In the genomic region with DNA sequence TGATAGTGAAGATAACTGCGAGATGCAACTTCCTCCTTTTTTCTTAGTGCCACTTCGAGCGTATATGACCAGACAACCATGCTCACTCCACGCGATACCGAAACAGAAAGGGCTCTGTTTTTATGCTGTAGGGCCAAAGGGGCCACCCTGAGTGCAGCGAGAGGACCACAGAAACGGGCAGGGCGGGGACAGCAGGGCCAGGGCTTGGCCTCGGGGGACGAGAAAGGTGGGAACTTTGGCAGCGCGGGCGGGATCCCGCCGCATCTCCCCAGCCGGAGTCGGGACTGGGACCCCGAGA, we compare ENCODE assay signal across 8 cellular contexts. TPM values are rescaled to one million over a fixed set of nuclear protein-coding genes. Genes with fewer than 3 reads are reported as not detected.
DNase-seq lines count a peak whose midpoint lies in the region; ATAC-seq, FAIRE-seq and TF ChIP-seq lines count a peak whose summit lies in the region.

No MANE protein-coding gene starts in this region.

- no peaks in the 10 kb centered on the region for H3K9me3 ChIP-seq in Panc1 (ENCODE audit: control insufficient read depth, insufficient read depth, low read depth, low read length)
- H3K9me3 ChIP-seq in tibial artery = no peaks in the 10 kb centered on the region

- peak overlapping the region; percentile 94 for H3K4me3 Mint-ChIP-seq in nephron progenitor cell

- peaks cover 44% of the 10 kb centered on the region for H3K27me3 Mint-ChIP-seq in nephron progenitor cell (ENCODE audit: low read depth, poor library complexity)

- H3K27ac Mint-ChIP-seq in nephron progenitor cell = no peak overlapping the region

- H3K4me1 ChIP-seq in Panc1 (ENCODE audit: control insufficient read depth, insufficient read depth, low read length) = peaks cover 7% of the 10 kb centered on the region
- H3K4me1 ChIP-seq in tibial artery = peaks cover 0 to 27% (median 3%) of the 10 kb centered on the region in 4 donors

- TF ChIP-seq CTCF in AG10803 (conservative IDR thresholded peaks at IDR 0.05; ENCODE audit: low read length) (no peak), Panc1 (IDR thresholded peaks at IDR 0.05) (no peak), fibroblast of mammary gland (conservative IDR thresholded peaks at IDR 0.05; ENCODE audit: control insufficient read depth, insufficient read depth, low read depth, low read length) (no peak), nephron progenitor cell (IDR thresholded peaks at IDR 0.05) (no peak), tibial artery (IDR thresholded peaks at IDR 0.05) (no peak)

- peaks cover 25% of the 10 kb centered on the region for H3K4me1 Mint-ChIP-seq in nephron progenitor cell

- H3K27me3 ChIP-seq in Panc1 (ENCODE audit: control insufficient read depth, insufficient read depth, low read length) (peaks cover 27% of the 10 kb centered on the region), tibial artery (no peaks in the 10 kb centered on the region)

- ATAC-seq in HG03342 (IDR thresholded peaks at IDR 0.05; ENCODE audit: unreplicated experiment) (peak; percentile 73), Panc1 (peak; percentile 78)

- POLR2A ChIA-PET in Panc1 (lab: Charles Lee) = interaction anchor here (0.6 kb wide), 1 partner anchor 1370 kb away, joined by 7 read pairs; no protein-coding TSS in a partner anchor

- BruUV-seq in Panc1 (replicated peaks; lab: Mats Ljungman, UMichigan) = no TSS peak

- H3K4me3 ChIP-seq in AG10803 (ENCODE audit: low read length) (peak overlapping the region; percentile 91), Panc1 (ENCODE audit: low read depth in 2 of 2, low read length in 2 of 2) (peak overlapping the region; percentile 77 to 97), fibroblast of mammary gland (ENCODE audit: control insufficient read depth, low read depth, low read length) (peak overlapping the region; percentile 86), tibial artery (peak overlapping the region; percentile 78 to 86)

- CTCF ChIA-PET in Panc1 (lab: Charles Lee) = interaction anchor here (0.6 to 0.7 kb wide), 3 partner anchors 300 to 993 kb away, joined by 4 to 12 read pairs (median 8); no protein-coding TSS in a partner anchor

- FAIRE-seq in GM19239 (lab: Jason Lieb, UNC) = peak; percentile 97

- no peaks in the 10 kb centered on the region for H3K9me3 Mint-ChIP-seq in nephron progenitor cell

- peaks cover 14% of the 10 kb centered on the region for H3K36me3 Mint-ChIP-seq in nephron progenitor cell (ENCODE audit: low read depth)

- H3K36me3 ChIP-seq in Panc1 (ENCODE audit: control insufficient read depth, insufficient read depth, low read length) (peaks cover 7% of the 10 kb centered on the region), tibial artery (no peaks in the 10 kb centered on the region)

- in situ Hi-C loops in Panc1 (cut with HindIII; ENCODE audit: low pct_unique_long_range_greater_than_20kb, low sequenced_read_pairs) = no loop called here

- peak overlapping the region; percentile 89 for H3K27ac ChIP-seq in Panc1 (ENCODE audit: low read length)
- peak overlapping the region; percentile 83 to 91 for H3K27ac ChIP-seq in tibial artery

- DNase-seq in AG10803 (ENCODE audit: low read depth) = peak; percentile 47
- peak; percentile 62 for DNase-seq in GM19239 (ENCODE audit: insufficient read length, low spot score)
- no peak for DNase-seq in Panc1 (ENCODE audit: low read depth, low spot score)
- peak; percentile 75 to 78 for DNase-seq in activated T-cell treated with anti-CD3 and anti-CD28 coated beads, Interleukin-2, amount 50 U/mL, for 48 hours
- DNase-seq in fibroblast of mammary gland (ENCODE audit: low read depth) = peak; percentile 58
- DNase-seq in nephron progenitor cell = no peak
- peak; percentile 30 to 68 for DNase-seq in tibial artery

- intact Hi-C loops in Panc1 (cut with micrococcal nuclease; ENCODE audit: unreplicated experiment) (no loop called here), tibial artery (cut with DNase I; ENCODE audit: low total_unique reads) (no loop called here)

RNA-seq across cellular contexts. Expression of a gene that starts 0.5 kb away (rescaled TPM):
- total RNA-seq in Panc1 (2021; ENCODE audit: unreplicated experiment) = 47.3 TPM
- 9.2 TPM for polyA plus RNA-seq in Panc1 (2012; ENCODE audit: insufficient read length)

RNA-seq across cellular contexts. Expression of a gene that starts 7.0 kb away (rescaled TPM):
- 0.15 TPM for total RNA-seq in Panc1 (2021; ENCODE audit: unreplicated experiment)
- not detected for polyA plus RNA-seq in Panc1 (2012; ENCODE audit: insufficient read length)

Comparison
In these comparisons a context has a peak if more than half of its experiments do, and no peak if none do; other contexts are left out.
1. DNase-seq: peak in AG10803 (single experiment), GM19239 (single experiment), activated T-cell treated with anti-CD3 and anti-CD28 coated beads, Interleukin-2, amount 50 U/mL, for 48 hours (2 of 2), fibroblast of mammary gland (single experiment) and tibial artery (2 of 2); none in Panc1 (single experiment) and nephron progenitor cell (single experiment).
2. Peak in every context shown above with its lines, with median percentiles within 50 percentile points of each other: H3K4me3 ChIP-seq.